ENCODE assay signal across 32 cellular contexts in genomic region chr1:40717960-40718359, GRCh38. TPM values are rescaled to one million over a fixed set of nuclear protein-coding genes. Genes with fewer than 3 reads are reported as not detected.
A peak's percentile ranks its signal among the peaks of the same experiment; 100 is the strongest.
DNase-seq lines count a peak whose midpoint lies in the region; ATAC-seq and TF ChIP-seq lines count a peak whose summit lies in the region.
"Had no signal": no experiment of that assay in that cellular context is flagged by ENCODE, and none has a peak within 500 bp of the region (broad histone marks: within the 10 kb centered on the region; RNA-seq: fewer than 3 reads in every experiment).

No MANE protein-coding gene starts in this region.

- H3K27ac Mint-ChIP-seq in activated T-cell treated with anti-CD3 and anti-CD28 coated beads, Interleukin-2, amount 50 U/mL, for 72 hours: no peak overlapping the region
- H3K27ac Mint-ChIP-seq: activated CD8-positive, alpha-beta T cell treated with anti-CD3 and anti-CD28 coated beads for 36 hours; activated T-helper 17 cell treated with anti-CD3 and anti-CD28 coated beads, Interleukin-2, amount 50 U/mL, for 72 hours; GM23338 had no signal

- TF ChIP-seq EP300 in esophagus muscularis mucosa (IDR thresholded peaks at IDR 0.05): no peak

- H3K36me3 Mint-ChIP-seq in activated T-cell treated with anti-CD3 and anti-CD28 coated beads, Interleukin-2, amount 50 U/mL, for 72 hours (ENCODE audit: insufficient read depth in 2 of 2): peaks cover 0 to 4% of the 10 kb centered on the region in 2 donors

- no peak overlapping the region for H2AFZ ChIP-seq in Karpas-422 (ENCODE audit: low read length)
- H2AFZ ChIP-seq: GM23338 had no signal

- ATAC-seq in aorta (ENCODE audit: low FRiP score) (no peak), HG03469 (IDR thresholded peaks at IDR 0.05; ENCODE audit: unreplicated experiment) (no peak)
- no peak for ATAC-seq in activated T-cell treated with anti-CD3 and anti-CD28 coated beads, Interleukin-2, amount 50 U/mL, for 72 hours (replicated peaks in 1 of 2)
- ATAC-seq: activated CD8-positive, alpha-beta T cell treated with anti-CD3 and anti-CD28 coated beads for 36 hours; body of pancreas; GM23338; K562; left colon; sciatic nerve had no signal

- H3K9me3 ChIP-seq in Karpas-422 (ENCODE audit: low read length) (no peaks in the 10 kb centered on the region), esophagus muscularis mucosa (no peaks in the 10 kb centered on the region), muscle layer of duodenum (ENCODE audit: control insufficient read depth in 1 of 2, low read length in 2 of 2) (no peaks in the 10 kb centered on the region), aorta (ENCODE audit: control insufficient read depth, low read length) (no peaks in the 10 kb centered on the region)
- H3K9me3 ChIP-seq: BLaER1, body of pancreas, esophagus squamous epithelium, pancreas, SJCRH30, upper lobe of left lung had no signal

- H3K27me3 Mint-ChIP-seq in activated T-cell treated with anti-CD3 and anti-CD28 coated beads, Interleukin-2, amount 50 U/mL, for 72 hours (ENCODE audit: low read depth): no peaks in the 10 kb centered on the region
- H3K27me3 Mint-ChIP-seq: activated CD8-positive, alpha-beta T cell treated with anti-CD3 and anti-CD28 coated beads for 36 hours; activated naive CD8-positive, alpha-beta T cell; activated T-helper 17 cell treated with anti-CD3 and anti-CD28 coated beads, Interleukin-2, amount 50 U/mL, for 72 hours had no signal

- 71% methylated on average over 1 of the region's 1 CpG for WGBS in esophagus muscularis mucosa
- 83 to 93% methylated on average over 1 of the region's 1 CpG for WGBS in aorta, 2 donors

- no peaks in the 10 kb centered on the region for H3K9me3 Mint-ChIP-seq in activated T-cell treated with anti-CD3 and anti-CD28 coated beads, Interleukin-2, amount 50 U/mL, for 72 hours
- H3K9me3 Mint-ChIP-seq: activated CD8-positive, alpha-beta T cell treated with anti-CD3 and anti-CD28 coated beads for 36 hours; activated T-helper 17 cell treated with anti-CD3 and anti-CD28 coated beads, Interleukin-2, amount 50 U/mL, for 72 hours; GM23338; neural crest cell had no signal

- TF ChIP-seq CTCF in esophagus muscularis mucosa (IDR thresholded peaks at IDR 0.05): no peak

- no peak overlapping the region for H3K4me3 ChIP-seq in Karpas-422 (ENCODE audit: low read length)
- no peak overlapping the region for H3K4me3 ChIP-seq in esophagus muscularis mucosa
- H3K4me3 ChIP-seq in muscle layer of duodenum (ENCODE audit: low read depth in 1 of 2, low read length in 2 of 2): no peak overlapping the region
- H3K4me3 ChIP-seq in aorta (ENCODE audit: low read length in 2 of 2): no peak overlapping the region
- H3K4me3 ChIP-seq: BLaER1, body of pancreas, esophagus squamous epithelium, GM23338, K562, pancreas, SJCRH30, upper lobe of left lung had no signal

- H3K4me2 ChIP-seq in Karpas-422 (ENCODE audit: low read depth, low read length, poor library complexity, severe bottlenecking): no peak overlapping the region
- H3K4me2 ChIP-seq: BLaER1, GM23338 had no signal

- intact Hi-C loops in esophagus muscularis mucosa (cut with DNase I) (no loop called here), aorta (cut with DNase I) (no loop called here)

- H3K4me1 ChIP-seq in Karpas-422 (ENCODE audit: low read length) (peaks cover 62% of the 10 kb centered on the region), esophagus muscularis mucosa (peaks cover 70 to 99% (median 97%) of the 10 kb centered on the region in 4 donors), muscle layer of duodenum (ENCODE audit: control insufficient read depth in 1 of 2, insufficient read depth in 2 of 2, low read length in 2 of 2) (peaks cover 16 to 41% of the 10 kb centered on the region in 2 donors), aorta (ENCODE audit: control insufficient read depth in 1 of 2, insufficient read depth in 2 of 2, low read length in 2 of 2) (peaks cover 0 to 3% of the 10 kb centered on the region in 2 donors)
- H3K4me1 ChIP-seq: SJCRH30 had no signal

- H3K36me3 ChIP-seq in Karpas-422 (ENCODE audit: insufficient read depth, low read length): peaks cover 22% of the 10 kb centered on the region; the same call in 1 of the 2 replicates
- H3K36me3 ChIP-seq in esophagus muscularis mucosa: no peaks in the 10 kb centered on the region
- H3K36me3 ChIP-seq in muscle layer of duodenum (ENCODE audit: control insufficient read depth in 1 of 2, insufficient read depth in 2 of 2, low read length in 2 of 2): no peaks in the 10 kb centered on the region
- H3K36me3 ChIP-seq in aorta (ENCODE audit: control insufficient read depth in 1 of 2, insufficient read depth in 2 of 2, low read length in 1 of 2): no peaks in the 10 kb centered on the region
- H3K36me3 ChIP-seq: pancreas, SJCRH30, upper lobe of left lung had no signal

- H3K9ac ChIP-seq in Karpas-422 (ENCODE audit: low read length): no peak overlapping the region
- H3K9ac ChIP-seq: BLaER1 had no signal

- no peak overlapping the region for H3K4me3 Mint-ChIP-seq in activated T-cell treated with anti-CD3 and anti-CD28 coated beads, Interleukin-2, amount 50 U/mL, for 72 hours
- H3K4me3 Mint-ChIP-seq: activated CD8-positive, alpha-beta T cell treated with anti-CD3 and anti-CD28 coated beads for 36 hours; activated naive CD8-positive, alpha-beta T cell; activated T-helper 17 cell treated with anti-CD3 and anti-CD28 coated beads, Interleukin-2, amount 50 U/mL, for 72 hours; GM23338; neural crest cell had no signal

- H3K4me1 Mint-ChIP-seq in activated T-cell treated with anti-CD3 and anti-CD28 coated beads, Interleukin-2, amount 50 U/mL, for 72 hours (ENCODE audit: low read depth): peaks cover 34% of the 10 kb centered on the region

- no peaks in the 10 kb centered on the region for H3K27me3 ChIP-seq in Karpas-422 (ENCODE audit: low read length)
- H3K27me3 ChIP-seq in esophagus muscularis mucosa: no peaks in the 10 kb centered on the region
- H3K27me3 ChIP-seq in muscle layer of duodenum (ENCODE audit: low read depth, low read length): no peaks in the 10 kb centered on the region
- no peaks in the 10 kb centered on the region for H3K27me3 ChIP-seq in aorta (ENCODE audit: control insufficient read depth in 1 of 2, insufficient read depth in 2 of 2, low read length in 1 of 2)
- H3K27me3 ChIP-seq: BLaER1, body of pancreas, esophagus squamous epithelium, pancreas, SJCRH30, upper lobe of left lung had no signal

- DNase-seq in EH (ENCODE audit: low read depth): peak; percentile 23
- no peak for DNase-seq in Karpas-422
- no peak for DNase-seq in esophagus muscularis mucosa (ENCODE audit: extremely low spot score)
- DNase-seq in COLO829 (ENCODE audit: low spot score): no peak
- no peak for DNase-seq in aorta
- DNase-seq in activated T-cell treated with anti-CD3 and anti-CD28 coated beads, Interleukin-2, amount 50 U/mL, for 72 hours: no peak
- DNase-seq: activated CD4-positive, alpha-beta T cell treated with anti-CD3 and anti-CD28 coated beads for 1 hour; activated CD8-positive, alpha-beta memory T cell treated with anti-CD3 and anti-CD28 coated beads, Interleukin-2, amount 50 U/mL, for 48 hours; activated CD8-positive, alpha-beta T cell treated with anti-CD3 and anti-CD28 coated beads for 36 hours; body of pancreas; dermis blood vessel endothelial cell; esophagus squamous epithelium; GDM1; left colon; mammary epithelial cell; NCI-H1092 treated with DMSO at 0.1 percent for 48 hours; NCI-H1694 treated with DMSO at 0.1 percent for 48 hours; NCI-H510A; pancreas; SJCRH30; stimulated activated CD4-positive, alpha-beta T cell treated with anti-CD3 and anti-CD28 coated beads, Interleukin-4, amount 100 ng/mL, for 1 hour; SW 1271; upper lobe of left lung had no signal

- peaks cover 92% of the 10 kb centered on the region for H3K79me2 ChIP-seq in Karpas-422 (ENCODE audit: low read length)

- H4K20me1 ChIP-seq in Karpas-422 (ENCODE audit: insufficient read depth, low read depth, low read length): no peaks in the 10 kb centered on the region

- H3K27ac ChIP-seq in Karpas-422 (ENCODE audit: low read length): peak overlapping the region; percentile 16
- peak overlapping the region; percentile 11 to 57 (median 31) for H3K27ac ChIP-seq in esophagus muscularis mucosa (replicated peaks in 1 of 4)
- peak overlapping the region; percentile 78 for H3K27ac ChIP-seq in muscle layer of duodenum (ENCODE audit: low read length)
- no peak overlapping the region for H3K27ac ChIP-seq in aorta (ENCODE audit: low read depth in 1 of 2, low read length in 2 of 2)
- H3K27ac ChIP-seq: BLaER1, esophagus squamous epithelium, SJCRH30, upper lobe of left lung had no signal

- no peak for TF ChIP-seq POLR2A in esophagus muscularis mucosa (IDR thresholded peaks at IDR 0.05; ENCODE audit: low read depth)

- no peaks in the 10 kb centered on the region for H3K9me2 ChIP-seq in Karpas-422 (replicated peaks; ENCODE audit: insufficient read depth, low read length)

RNA-seq across cellular contexts. Expression of gene NFYC, which starts 26.5 kb away (rescaled TPM):
- 52.4 and 62.6 TPM in 2 replicates for total RNA-seq in Karpas-422 (2014; rRNA removed; shearing (Covaris generic); ENCODE audit: low replicate concordance)
- total RNA-seq in esophagus muscularis mucosa: 10 to 100 TPM; 30.0 to 54.2 (median 46.6) TPM
- 10 to 100 TPM; 39.1 to 56.4 TPM for total RNA-seq in aorta
- polyA plus RNA-seq in aorta: 10 to 100 TPM; 21.3 to 36.2 TPM
- 10 to 100 TPM; 64.0 to 74.3 TPM for total RNA-seq in activated T-cell treated with anti-CD3 and anti-CD28 coated beads, Interleukin-2, amount 50 U/mL, for 72 hours

RNA-seq across cellular contexts. Expression of gene RIMS3, which starts 52.5 kb away (rescaled TPM):
- total RNA-seq in Karpas-422 (2014; rRNA removed; shearing (Covaris generic); ENCODE audit: low replicate concordance): 4.2 and 5.5 TPM in 2 replicates
- total RNA-seq in esophagus muscularis mucosa (10 to 100 TPM in 2 of 4 donors, 1 to 10 TPM in 2; 5.4 to 15.7 (median 9.2) TPM), aorta (10 to 100 TPM; 16.7 to 18.3 TPM)
- 1 to 10 TPM; 4.9 to 6.2 TPM for polyA plus RNA-seq in aorta
- total RNA-seq in activated T-cell treated with anti-CD3 and anti-CD28 coated beads, Interleukin-2, amount 50 U/mL, for 72 hours: 1 to 10 TPM; 8.8 to 9.3 TPM

Comparison
In these comparisons a context has a peak if more than half of its experiments do, and no peak if none do; other contexts are left out.
1. H3K27ac ChIP-seq: peak in Karpas-422 (single experiment), esophagus muscularis mucosa (4 of 4) and muscle layer of duodenum (single experiment); none in aorta (0 of 2).